Comparison of ENCODE assay signal across 7 cellular contexts in genomic region chr5:147310059-147310704, GRCh38.
DNase-seq lines count a peak whose midpoint lies in the region; ATAC-seq and TF ChIP-seq lines count a peak whose summit lies in the region.

No MANE protein-coding gene starts in this region.

- H3K27me3 ChIP-seq in Peyer's patch (no peaks in the 10 kb centered on the region), psoas muscle (ENCODE audit: insufficient read depth in 3 of 3, low read length in 2 of 3) (no peaks in the 10 kb centered on the region)

- H3K27ac ChIP-seq in Peyer's patch, result peak overlapping the region in 1 of 4 donors; percentile 38
- no peak overlapping the region for H3K27ac ChIP-seq in psoas muscle

- TF ChIP-seq CTCF in Peyer's patch (IDR thresholded peaks at IDR 0.05), result no peak
- TF ChIP-seq CTCF in psoas muscle (IDR thresholded peaks at IDR 0.05), result no peak
- TF ChIP-seq CTCF in GM13977 (IDR thresholded peaks at IDR 0.05; ENCODE audit: extremely low read depth, insufficient read depth, missing control alignments), result no peak
- TF ChIP-seq CTCF in type B pancreatic cell (conservative IDR thresholded peaks at IDR 0.05), result no peak

- H3K4me3 ChIP-seq in Peyer's patch (no peak overlapping the region), psoas muscle (no peak overlapping the region)

- H3K4me1 ChIP-seq in Peyer's patch, result no peaks in the 10 kb centered on the region
- no peaks in the 10 kb centered on the region for H3K4me1 ChIP-seq in psoas muscle

- in situ Hi-C loops in GM13977 (cut with MboI; ENCODE audit: low pct_unique_long_range_greater_than_20kb, low sequenced_read_pairs, unreplicated experiment), result no loop called here

- H3K36me3 Mint-ChIP-seq in T-helper 17 cell (ENCODE audit: low read depth), result no peaks in the 10 kb centered on the region
- no peaks in the 10 kb centered on the region for H3K36me3 Mint-ChIP-seq in type B pancreatic cell

- no peak overlapping the region for H3K4me3 Mint-ChIP-seq in T-helper 17 cell
- H3K4me3 Mint-ChIP-seq in type B pancreatic cell, result no peak overlapping the region

- H3K36me3 ChIP-seq in Peyer's patch, result no peaks in the 10 kb centered on the region
- H3K36me3 ChIP-seq in psoas muscle (ENCODE audit: insufficient read depth in 1 of 2, low read depth in 1 of 2), result no peaks in the 10 kb centered on the region

- intact Hi-C loops in psoas muscle (cut with DNase I), result no loop called here

- no peak overlapping the region for H3K27ac Mint-ChIP-seq in T-helper 17 cell
- H3K27ac Mint-ChIP-seq in type B pancreatic cell, result no peak overlapping the region

- H3K9me3 ChIP-seq in Peyer's patch, result no peaks in the 10 kb centered on the region
- H3K9me3 ChIP-seq in psoas muscle, result no peaks in the 10 kb centered on the region
- no peaks in the 10 kb centered on the region for H3K9me3 ChIP-seq in T-helper 17 cell (ENCODE audit: control insufficient read depth, low read length, poor library complexity, severe bottlenecking)

- H3K27me3 Mint-ChIP-seq in T-helper 17 cell (no peaks in the 10 kb centered on the region), type B pancreatic cell (no peaks in the 10 kb centered on the region)

- DNase-seq in HS-27A (ENCODE audit: low read depth), result peak; percentile 41
- peak in 2 of 3 donors; percentile 82 to 83 for DNase-seq in Peyer's patch
- DNase-seq in fibroblast of gingiva (ENCODE audit: low read depth), result peak; percentile 89
- peak; percentile 62 to 65 for DNase-seq in psoas muscle
- no peak for DNase-seq in GM13977 (ENCODE audit: low spot score)
- DNase-seq in T-helper 17 cell, result no peak
- DNase-seq in type B pancreatic cell (ENCODE audit: extremely low spot score, unreplicated experiment), result no peak

- TF ChIP-seq POLR2A in Peyer's patch (IDR thresholded peaks at IDR 0.05), result no peak

- no peaks in the 10 kb centered on the region for H3K9me3 Mint-ChIP-seq in type B pancreatic cell

- WGBS in psoas muscle, 3 donors, result 57 to 66% (median 59%) methylated on average over 10 of the region's 10 CpGs

- ATAC-seq in psoas muscle (peak; percentile 80 to 93 (median 84)), T-helper 17 cell (no peak)

- H3K4me1 Mint-ChIP-seq in T-helper 17 cell (no peaks in the 10 kb centered on the region), type B pancreatic cell (ENCODE audit: unreplicated experiment) (no peaks in the 10 kb centered on the region)

Comparison
In these comparisons a context has a peak if more than half of its experiments do, and no peak if none do; other contexts are left out.
1. DNase-seq: peak in HS-27A (single experiment), Peyer's patch (2 of 3), fibroblast of gingiva (single experiment) and psoas muscle (2 of 2); none in GM13977 (single experiment), T-helper 17 cell (0 of 3) and type B pancreatic cell (single experiment).